ENCODE assay signal across 8 cellular contexts in the genomic region with DNA sequence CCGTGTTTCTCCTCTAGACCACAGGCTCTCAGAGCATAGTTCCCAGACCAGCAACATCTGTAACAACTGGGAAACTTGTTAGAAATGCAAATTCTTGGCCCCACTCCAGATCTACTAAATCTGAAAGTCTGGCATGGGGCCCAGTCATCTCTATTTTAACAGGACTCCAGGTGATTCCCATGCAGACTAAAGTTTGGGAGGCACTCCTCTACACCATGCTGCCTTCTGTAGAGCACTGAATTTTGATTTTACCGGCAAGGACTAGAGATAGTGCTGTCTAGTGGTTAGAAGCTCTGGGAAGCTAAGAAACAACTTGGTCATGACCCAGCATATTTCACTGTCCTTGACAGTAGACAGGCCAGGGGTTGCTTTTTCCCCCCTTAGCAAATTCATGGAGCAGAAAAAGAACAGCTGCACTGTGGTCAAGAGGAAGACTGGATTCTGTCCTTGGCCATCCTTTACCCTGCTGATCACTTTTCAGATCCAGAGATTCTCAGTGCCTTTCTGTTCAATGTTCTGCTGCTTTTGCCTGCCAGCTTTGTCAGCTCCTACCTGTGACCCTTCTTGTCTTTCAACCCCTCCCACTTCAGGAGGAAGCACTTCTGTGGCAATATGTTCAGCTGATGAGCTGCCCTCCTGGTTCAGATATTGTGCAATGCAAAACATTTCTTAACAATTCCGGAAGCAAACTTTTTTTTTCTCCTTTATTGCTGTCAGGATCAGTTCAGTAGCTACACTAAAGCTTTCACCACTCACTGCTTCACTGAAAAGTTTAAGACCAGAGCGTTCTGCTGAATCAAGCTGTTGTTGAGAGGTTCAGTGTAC.
DNase-seq lines count a peak whose midpoint lies in the region; ATAC-seq, FAIRE-seq and TF ChIP-seq lines count a peak whose summit lies in the region.

No MANE protein-coding gene starts in this region.

- H3K4me3 ChIP-seq in keratinocyte (ENCODE audit: control insufficient read depth in 2 of 3, extremely low read depth in 1 of 3, insufficient read depth in 2 of 3, low read depth in 1 of 3, low read length in 3 of 3) (no peak overlapping the region), tibial nerve (no peak overlapping the region), mesendoderm (ENCODE audit: low read length) (no peak overlapping the region)

- ATAC-seq in Right ventricle myocardium superior (ENCODE audit: poor library complexity): peak; percentile 64

- H3K4me2 ChIP-seq in keratinocyte (ENCODE audit: control insufficient read depth, extremely low read depth, insufficient read depth, low read depth, low read length) (peak overlapping the region; percentile 13), mesendoderm (ENCODE audit: low read length) (no peak overlapping the region)

- peaks cover 47% of the 10 kb centered on the region for H3K4me1 Mint-ChIP-seq in T-helper 1 cell treated with Interleukin-12 subunit alpha and Interleukin-12 subunit beta and Interleukin-4 antibody, amounts not matched to agents 30 μg/mL and 1 μg/mL, for 36 hours (ENCODE audit: low read depth)

- no peak overlapping the region for H2AFZ ChIP-seq in keratinocyte (ENCODE audit: control insufficient read depth, low read length)

- H3K9me3 Mint-ChIP-seq in T-helper 1 cell treated with Interleukin-12 subunit alpha and Interleukin-12 subunit beta and Interleukin-4 antibody, amounts not matched to agents 30 μg/mL and 1 μg/mL, for 36 hours: peaks cover 10% of the 10 kb centered on the region

- peak overlapping the region; percentile 69 for H3K4me3 Mint-ChIP-seq in T-helper 1 cell treated with Interleukin-12 subunit alpha and Interleukin-12 subunit beta and Interleukin-4 antibody, amounts not matched to agents 30 μg/mL and 1 μg/mL, for 36 hours

- no peaks in the 10 kb centered on the region for H3K79me1 ChIP-seq in mesendoderm (ENCODE audit: low read length)

- no peak overlapping the region for H3K23ac ChIP-seq in mesendoderm (ENCODE audit: low read length)

- H3K27ac Mint-ChIP-seq in T-helper 1 cell treated with Interleukin-12 subunit alpha and Interleukin-12 subunit beta and Interleukin-4 antibody, amounts not matched to agents 30 μg/mL and 1 μg/mL, for 36 hours: peak overlapping the region; percentile 82

- peaks cover 3% of the 10 kb centered on the region for H3K36me3 Mint-ChIP-seq in T-helper 1 cell treated with Interleukin-12 subunit alpha and Interleukin-12 subunit beta and Interleukin-4 antibody, amounts not matched to agents 30 μg/mL and 1 μg/mL, for 36 hours (ENCODE audit: low read depth)

- H3K27me3 Mint-ChIP-seq in T-helper 1 cell treated with Interleukin-12 subunit alpha and Interleukin-12 subunit beta and Interleukin-4 antibody, amounts not matched to agents 30 μg/mL and 1 μg/mL, for 36 hours (ENCODE audit: low read depth): no peaks in the 10 kb centered on the region

- FAIRE-seq in keratinocyte (lab: Jason Lieb, UNC): peak; percentile 70

- H3K4me1 ChIP-seq in keratinocyte (ENCODE audit: control insufficient read depth, extremely low read depth, insufficient read depth, low read length) (peaks cover 12% of the 10 kb centered on the region), tibial nerve (peaks cover 0 to 17% (median 7%) of the 10 kb centered on the region in 4 donors), mesendoderm (ENCODE audit: control insufficient read depth, low read depth, low read length) (no peaks in the 10 kb centered on the region)

- no peak overlapping the region for H2AK5ac ChIP-seq in mesendoderm (ENCODE audit: low read length)

- no peaks in the 10 kb centered on the region for H3K9me3 ChIP-seq in keratinocyte (ENCODE audit: control insufficient read depth, low read depth, low read length)
- H3K9me3 ChIP-seq in tibial nerve: peaks cover 0 to 12% (median 0%) of the 10 kb centered on the region in 4 donors

- H3K27ac ChIP-seq in keratinocyte (ENCODE audit: control insufficient read depth, insufficient read depth, low read length) (no peak overlapping the region), tibial nerve (peak overlapping the region in 2 of 4 donors; percentile 54 to 62), mesendoderm (ENCODE audit: low read depth, low read length) (no peak overlapping the region)

- H3K36me3 ChIP-seq in keratinocyte (ENCODE audit: control insufficient read depth in 2 of 2, extremely low read depth in 1 of 2, insufficient read depth in 2 of 2, low read length in 2 of 2) (no peaks in the 10 kb centered on the region), tibial nerve (no peaks in the 10 kb centered on the region), mesendoderm (ENCODE audit: control insufficient read depth, insufficient read depth, low read length) (no peaks in the 10 kb centered on the region)

- no peak overlapping the region for H3K4ac ChIP-seq in mesendoderm (ENCODE audit: low read depth, low read length)

- H3K9ac ChIP-seq in keratinocyte (ENCODE audit: control insufficient read depth, extremely low read depth, insufficient read depth, low read length) (no peak overlapping the region), mesendoderm (ENCODE audit: low read length) (no peak overlapping the region)

- H4K5ac ChIP-seq in mesendoderm (ENCODE audit: low read length): no peak overlapping the region

- DNase-seq in Right ventricle myocardium superior (no peak), cardiac septum (ENCODE audit: low spot score) (no peak), HT1080 (ENCODE audit: low read depth) (peak; percentile 48), keratinocyte (ENCODE audit: low read depth, low spot score) (no peak), tibial nerve (ENCODE audit: low spot score in 2 of 2) (peak in 1 of 2 donors; percentile 58), mesendoderm (no peak), occipital lobe (lab: John Stamatoyannopoulos, UW) (no peak)

- TF ChIP-seq POLR2A in tibial nerve (IDR thresholded peaks at IDR 0.05): no peak

- H3K18ac ChIP-seq in mesendoderm (ENCODE audit: low read length): no peak overlapping the region

- H2BK120ac ChIP-seq in mesendoderm (ENCODE audit: low read depth, low read length): no peak overlapping the region

- TF ChIP-seq EP300 in tibial nerve (IDR thresholded peaks at IDR 0.05): peak; percentile 56 to 93

- H3K79me2 ChIP-seq in keratinocyte (ENCODE audit: control insufficient read depth, insufficient read depth, low read length): no peaks in the 10 kb centered on the region
- H3K79me2 ChIP-seq in mesendoderm (ENCODE audit: control insufficient read depth, insufficient read depth, low read length): no peaks in the 10 kb centered on the region

- intact Hi-C loops in Right ventricle myocardium superior (cut with DNase I): no loop called here
- intact Hi-C loops in cardiac septum (cut with DNase I): no loop called here

- no peaks in the 10 kb centered on the region for H4K20me1 ChIP-seq in keratinocyte (ENCODE audit: control insufficient read depth, extremely low read depth, insufficient read depth, low read length)

- no peak overlapping the region for H3K56ac ChIP-seq in mesendoderm (ENCODE audit: low read length)

- WGBS in tibial nerve, 2 donors: 18 to 25% methylated on average over 4 of the region's 4 CpGs
- WGBS in mesendoderm (ENCODE audit: extremely low coverage, insufficient coverage, low lambda C conversion rate): no CpG with 5 or more reads among the region's 4 CpGs

- H4K8ac ChIP-seq in mesendoderm (ENCODE audit: low read depth, low read length): no peak overlapping the region

- H3K27me3 ChIP-seq in keratinocyte (ENCODE audit: control insufficient read depth, extremely low read depth, insufficient read depth, low read length) (no peaks in the 10 kb centered on the region), tibial nerve (no peaks in the 10 kb centered on the region), mesendoderm (ENCODE audit: insufficient read depth, low read length, poor library complexity) (no peaks in the 10 kb centered on the region)

- H2BK15ac ChIP-seq in mesendoderm (replicated peaks; ENCODE audit: low read depth): no peak overlapping the region

- H2BK5ac ChIP-seq in mesendoderm (ENCODE audit: low read length): no peak overlapping the region

- dilution Hi-C loops in keratinocyte (cut with MboI; ENCODE audit: extremely low pct_ligation_motif_present, low sequenced_read_pairs): no loop called here

- TF ChIP-seq CTCF in keratinocyte (optimal IDR thresholded peaks at IDR 0.05 in 1 of 3, IDR thresholded peaks at IDR 0.05 in 1 of 3, conservative IDR thresholded peaks at IDR 0.05 in 1 of 3; ENCODE audit: extremely low read depth in 1 of 3, insufficient read depth in 2 of 3, low read length in 3 of 3) (no peak), tibial nerve (IDR thresholded peaks at IDR 0.05) (no peak)

- H3K9me1 ChIP-seq in keratinocyte (ENCODE audit: control insufficient read depth, extremely low read depth, insufficient read depth, low read length): no peaks in the 10 kb centered on the region
